8 cellular contexts compared by ENCODE assay signal in the genomic region with DNA sequence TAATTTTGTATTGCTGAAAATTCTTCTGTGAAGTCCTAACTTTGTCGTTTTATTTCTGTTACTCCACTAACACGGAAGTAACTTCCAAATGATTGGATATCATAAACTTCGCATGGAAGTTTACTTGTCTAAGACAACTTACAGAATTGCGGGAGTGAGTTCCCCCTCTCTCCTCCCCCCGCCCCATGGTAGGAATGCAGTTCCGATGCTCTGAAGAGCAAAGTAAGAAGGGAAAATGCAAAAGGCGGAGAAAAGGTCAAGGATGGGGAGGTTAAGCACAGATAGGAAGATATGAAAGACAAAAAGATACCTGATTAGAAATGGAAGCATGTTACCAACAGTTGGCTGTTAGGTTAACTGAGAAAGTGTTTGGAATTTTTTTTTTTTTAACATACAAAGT. TPM values are rescaled to one million over a fixed set of nuclear protein-coding genes. Genes with fewer than 3 reads are reported as not detected.
DNase-seq lines count a peak whose midpoint lies in the region; ATAC-seq and TF ChIP-seq lines count a peak whose summit lies in the region.

No MANE protein-coding gene starts in this region.

- ATAC-seq in SK-N-SH treated with all-trans-retinoic acid at 6 μM for 48 hours (no peak), HG02884 (IDR thresholded peaks at IDR 0.05; ENCODE audit: unreplicated experiment) (no peak), HG02981 (IDR thresholded peaks at IDR 0.05; ENCODE audit: unreplicated experiment) (no peak)
- ATAC-seq in stimulated activated naive B cell treated with anti-CD40 and anti-IgM and Interleukin-4, amounts not matched to agents 10 μg/mL and 1 μg/mL and 100 μg/mL, for 72 hours (replicated peaks): no peak

- H3K9ac ChIP-seq in SK-N-SH (peak overlapping the region; percentile 90; the same call in 1 of the 2 replicates), iPS-15b (ENCODE audit: low read depth, low read length) (peak overlapping the region; percentile 38)

- H3K36me3 ChIP-seq in SK-N-SH (replicated peaks in 1 of 2; ENCODE audit: control insufficient read depth in 1 of 2, insufficient read depth in 2 of 2, low read length in 1 of 2) (peaks cover 18 to 28% of the 10 kb centered on the region in 2 experiments), iPS-15b (ENCODE audit: control insufficient read depth, insufficient read depth, low read length) (peaks cover 6% of the 10 kb centered on the region)

- DNase-seq in SK-N-SH (no peak), GM10248 (ENCODE audit: extremely low spot score) (no peak)
- no peak for DNase-seq in activated CD4-positive, alpha-beta memory T cell treated with anti-CD3 and anti-CD28 coated beads, Interleukin-2, amount 10 ng/mL, durations not matched to agents 7 days and 5 days
- DNase-seq in stimulated activated naive B cell treated with anti-CD40 and anti-IgM and Interleukin-4, amounts not matched to agents 10 μg/mL and 1 μg/mL and 100 μg/mL, for 72 hours: no peak

- H3K9me3 ChIP-seq in SK-N-SH (no peaks in the 10 kb centered on the region), iPS-15b (ENCODE audit: control insufficient read depth, insufficient read depth, low read length) (no peaks in the 10 kb centered on the region)

- H3F3A ChIP-seq in SK-N-SH (replicated peaks; ENCODE audit: insufficient read depth): no peaks in the 10 kb centered on the region

- no peaks in the 10 kb centered on the region for H3K9me2 ChIP-seq in SK-N-SH

- CTCF ChIA-PET in SK-N-SH (lab: Yijun Ruan, JAX) (interaction anchor here (1.0 kb wide), 1 partner anchor 14 kb away, joined by 3 read pairs; no protein-coding TSS in a partner anchor), GM10248 (lab: Yijun Ruan, JAX) (no interaction called here)
- CTCF ChIA-PET in activated CD4-positive, alpha-beta memory T cell treated with anti-CD3 and anti-CD28 coated beads, Interleukin-2, amount 10 ng/mL, durations not matched to agents 7 days and 5 days (lab: Charles Lee): interaction anchor here (0.7 kb wide), 1 partner anchor 164 kb away, joined by 3 read pairs; no protein-coding TSS in a partner anchor

- TF ChIP-seq EP300 in SK-N-SH (IDR thresholded peaks at IDR 0.05; ENCODE audit: borderline replicate concordance in 1 of 2, low read depth in 1 of 2, low read length in 1 of 2): no peak

- H3K27ac Mint-ChIP-seq in activated CD4-positive, alpha-beta memory T cell treated with anti-CD3 and anti-CD28 coated beads, Interleukin-2, amount 10 ng/mL, durations not matched to agents 7 days and 5 days: peak overlapping the region; percentile 97
- peak overlapping the region; percentile 99 for H3K27ac Mint-ChIP-seq in stimulated activated naive B cell treated with anti-CD40 and anti-IgM and Interleukin-4, amounts not matched to agents 10 μg/mL and 1 μg/mL and 100 μg/mL, for 72 hours

- no peak for TF ChIP-seq RAD21 in SK-N-SH (IDR thresholded peaks at IDR 0.05; ENCODE audit: low read length)

- peaks cover 51% of the 10 kb centered on the region for H4K20me1 ChIP-seq in SK-N-SH (ENCODE audit: insufficient read depth)

- peak overlapping the region; percentile 90 for H3K4me3 Mint-ChIP-seq in activated CD4-positive, alpha-beta memory T cell treated with anti-CD3 and anti-CD28 coated beads, Interleukin-2, amount 10 ng/mL, durations not matched to agents 7 days and 5 days
- H3K4me3 Mint-ChIP-seq in stimulated activated naive B cell treated with anti-CD40 and anti-IgM and Interleukin-4, amounts not matched to agents 10 μg/mL and 1 μg/mL and 100 μg/mL, for 72 hours: peak overlapping the region; percentile 98

- peaks cover 63% of the 10 kb centered on the region for H3K79me2 ChIP-seq in SK-N-SH (ENCODE audit: insufficient read depth)

- H3K27me3 ChIP-seq in SK-N-SH (ENCODE audit: insufficient read depth): no peaks in the 10 kb centered on the region
- no peaks in the 10 kb centered on the region for H3K27me3 ChIP-seq in iPS-15b (ENCODE audit: control insufficient read depth, insufficient read depth, low read length)

- peak overlapping the region in 1 of 2 experiments; percentile 81; a peak in 2 of 4 replicates for H3K27ac ChIP-seq in SK-N-SH (ENCODE audit: low read depth in 2 of 2, low read length in 1 of 2)

- peaks cover 50% of the 10 kb centered on the region for H3K4me1 Mint-ChIP-seq in activated CD4-positive, alpha-beta memory T cell treated with anti-CD3 and anti-CD28 coated beads, Interleukin-2, amount 10 ng/mL, durations not matched to agents 7 days and 5 days
- H3K4me1 Mint-ChIP-seq in stimulated activated naive B cell treated with anti-CD40 and anti-IgM and Interleukin-4, amounts not matched to agents 10 μg/mL and 1 μg/mL and 100 μg/mL, for 72 hours: peaks cover 9 to 24% of the 10 kb centered on the region in 2 donors

- H3K4me2 ChIP-seq in SK-N-SH: peak overlapping the region; percentile 78

- TF ChIP-seq CTCF in SK-N-SH (IDR thresholded peaks at IDR 0.05): no peak
- no peak for TF ChIP-seq CTCF in GM10248 (IDR thresholded peaks at IDR 0.05; ENCODE audit: control extremely low read depth, extremely low read depth, low read depth, missing control alignments)

- 6% methylated on average over 7 of the region's 7 CpGs for WGBS in SK-N-SH (ENCODE audit: low lambda C conversion rate)

- peaks cover 31% of the 10 kb centered on the region for H3K36me3 Mint-ChIP-seq in activated CD4-positive, alpha-beta memory T cell treated with anti-CD3 and anti-CD28 coated beads, Interleukin-2, amount 10 ng/mL, durations not matched to agents 7 days and 5 days (ENCODE audit: low read depth)
- H3K36me3 Mint-ChIP-seq in stimulated activated naive B cell treated with anti-CD40 and anti-IgM and Interleukin-4, amounts not matched to agents 10 μg/mL and 1 μg/mL and 100 μg/mL, for 72 hours: peaks cover 11 to 33% of the 10 kb centered on the region in 2 donors

- no peaks in the 10 kb centered on the region for H3K27me3 Mint-ChIP-seq in activated CD4-positive, alpha-beta memory T cell treated with anti-CD3 and anti-CD28 coated beads, Interleukin-2, amount 10 ng/mL, durations not matched to agents 7 days and 5 days
- H3K27me3 Mint-ChIP-seq in stimulated activated naive B cell treated with anti-CD40 and anti-IgM and Interleukin-4, amounts not matched to agents 10 μg/mL and 1 μg/mL and 100 μg/mL, for 72 hours: no peaks in the 10 kb centered on the region

- H3K4me1 ChIP-seq in SK-N-SH (ENCODE audit: control insufficient read depth in 1 of 2, insufficient read depth in 2 of 2, low read depth in 1 of 2, low read length in 1 of 2) (peaks cover 14 to 29% of the 10 kb centered on the region in 2 experiments; a peak in 3 of 4 replicates), iPS-15b (ENCODE audit: control insufficient read depth, insufficient read depth, low read length) (peaks cover 5% of the 10 kb centered on the region)

- H3K4me3 ChIP-seq in SK-N-SH (ENCODE audit: low read depth in 2 of 2, low read length in 1 of 2) (peak overlapping the region; percentile 83 to 95), iPS-15b (ENCODE audit: low read depth, low read length) (peak overlapping the region; percentile 88)

- H2AFZ ChIP-seq in SK-N-SH (ENCODE audit: low read depth): no peak overlapping the region

- POLR2A ChIA-PET in SK-N-SH (lab: Yijun Ruan, JAX) (no interaction called here), GM10248 (lab: Yijun Ruan, JAX) (interaction anchor here (0.7 kb wide), 1 partner anchor 308 kb away, joined by 6 read pairs; a partner anchor contains a TSS)
- POLR2A ChIA-PET in activated CD4-positive, alpha-beta memory T cell treated with anti-CD3 and anti-CD28 coated beads, Interleukin-2, amount 10 ng/mL, durations not matched to agents 7 days and 5 days (lab: Charles Lee): interaction anchor here (0.8 to 2.5 kb wide), 5 partner anchors 11 to 308 kb away, joined by 3 to 16 read pairs (median 4); a partner anchor contains a TSS

- H3K9me3 Mint-ChIP-seq in activated CD4-positive, alpha-beta memory T cell treated with anti-CD3 and anti-CD28 coated beads, Interleukin-2, amount 10 ng/mL, durations not matched to agents 7 days and 5 days: no peaks in the 10 kb centered on the region
- no peaks in the 10 kb centered on the region for H3K9me3 Mint-ChIP-seq in stimulated activated naive B cell treated with anti-CD40 and anti-IgM and Interleukin-4, amounts not matched to agents 10 μg/mL and 1 μg/mL and 100 μg/mL, for 72 hours

TF ChIP-seq in SK-N-SH, 30 proteins besides CTCF, POLR2A, EP300 and RAD21:
- TF ChIP-seq FOXM1 (IDR thresholded peaks at IDR 0.05; ENCODE audit: low read depth) (no peak), POLR2AphosphoS5 (IDR thresholded peaks at IDR 0.05; ENCODE audit: low read depth, low read length) (no peak), CHD2 (IDR thresholded peaks at IDR 0.05; ENCODE audit: low read length, partially characterized antibody) (no peak), RCOR1 (IDR thresholded peaks at IDR 0.05; ENCODE audit: low read length) (no peak)
- TF ChIP-seq, protein P1, sequence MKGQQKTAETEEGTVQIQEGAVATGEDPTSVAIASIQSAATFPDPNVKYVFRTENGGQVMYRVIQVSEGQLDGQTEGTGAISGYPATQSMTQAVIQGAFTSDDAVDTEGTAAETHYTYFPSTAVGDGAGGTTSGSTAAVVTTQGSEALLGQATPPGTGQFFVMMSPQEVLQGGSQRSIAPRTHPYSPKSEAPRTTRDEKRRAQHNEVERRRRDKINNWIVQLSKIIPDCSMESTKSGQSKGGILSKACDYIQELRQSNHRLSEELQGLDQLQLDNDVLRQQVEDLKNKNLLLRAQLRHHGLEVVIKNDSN (IDR thresholded peaks at IDR 0.05; ENCODE audit: borderline replicate concordance, low read depth): no peak

RNA-seq across cellular contexts. Expression of a gene that starts 1.3 kb away (rescaled TPM):
- 359 and 384 TPM in 2 replicates for polyA plus RNA-seq in SK-N-SH (2012; rRNA removed)
- polyA plus RNA-seq in SK-N-SH (2012; cell fraction: cytosol; rRNA removed): 526 and 724 TPM in 2 replicates
- 162 and 278 TPM in 2 replicates for polyA plus RNA-seq in SK-N-SH (2012; cell fraction: nucleus; rRNA removed)
- 100 to 1,000 TPM; 246 to 249 TPM for total RNA-seq in activated CD4-positive, alpha-beta memory T cell treated with anti-CD3 and anti-CD28 coated beads, Interleukin-2, amount 10 ng/mL, durations not matched to agents 7 days and 5 days
